Comparison of ENCODE assay signal across 33 cellular contexts in genomic region chr15:62208884-62209283, GRCh38. TPM values are rescaled to one million over a fixed set of nuclear protein-coding genes. Genes with fewer than 3 reads are reported as not detected.
"Had no signal": no experiment of that assay in that cellular context is flagged by ENCODE, and none has a peak within 500 bp of the region (broad histone marks: within the 10 kb centered on the region; RNA-seq: fewer than 3 reads in every experiment).

No MANE protein-coding gene starts in this region.

- H3K36me3 ChIP-seq: left lung, lower lobe of right lung, neutrophil, prostate gland, transverse colon, uterus, WERI-Rb-1 had no signal

- H3K4me1 ChIP-seq: left lung, lower lobe of right lung, prostate gland, transverse colon, uterus had no signal

- ATAC-seq: activated CD4-positive, CD25-positive, alpha-beta regulatory T cell treated with anti-CD3 and anti-CD28 coated beads, Interleukin-2, amount 50 U/mL, for 24 hours; left lung; lower lobe of right lung; sciatic nerve; stimulated activated naive B cell treated with anti-CD40 and anti-IgM and Interleukin-4, amounts not matched to agents 10 μg/mL and 1 μg/mL and 100 μg/mL, for 72 hours; T-helper 17 cell had no signal

- H3K9me3 ChIP-seq: lower lobe of right lung, mucosa of descending colon, prostate gland, uterus had no signal

- H3K27ac ChIP-seq: left lung, lower lobe of right lung, neutrophil, uterus, WERI-Rb-1 had no signal

- H3K27ac Mint-ChIP-seq: activated CD4-positive, alpha-beta memory T cell treated with anti-CD3 and anti-CD28 coated beads for 36 hours; activated CD4-positive, alpha-beta T cell treated with anti-CD3 and anti-CD28 coated beads, Interleukin-2, amount 10 ng/mL, durations not matched to agents 24 days and 14 days; activated T-cell treated with anti-CD3 and anti-CD28 coated beads, Interleukin-2, amount 50 U/mL, for 24 hours; immature natural killer cell; nephron progenitor cell; stimulated activated naive B cell treated with anti-CD40 and anti-IgM and Interleukin-4, amounts not matched to agents 10 μg/mL and 1 μg/mL and 100 μg/mL, for 72 hours; T-helper 17 cell had no signal

- H3K4me3 ChIP-seq: left lung, lower lobe of right lung, mucosa of descending colon, prostate gland, transverse colon, uterus had no signal

- H3K27me3 Mint-ChIP-seq: T-helper 17 cell had no signal

- H3K27me3 ChIP-seq: left lung, neutrophil, transverse colon, uterus had no signal

- DNase-seq: activated CD4-positive, alpha-beta memory T cell treated with anti-CD3 and anti-CD28 coated beads for 36 hours; activated CD4-positive, alpha-beta T cell treated with anti-CD3 and anti-CD28 coated beads, Interleukin-2, amount 10 ng/mL, durations not matched to agents 24 days and 14 days; activated CD8-positive, alpha-beta memory T cell treated with anti-CD3 and anti-CD28 coated beads, Interleukin-2, amount 50 U/mL, for 48 hours; activated gamma-delta T cell; activated naive CD4-positive, alpha-beta T cell treated with anti-CD3 and anti-CD28 coated beads, Interleukin-2, amount 50 U/mL, for 16 hours; activated T-cell treated with anti-CD3 and anti-CD28 coated beads, Interleukin-2, amount 50 U/mL, for 24 hours; amniotic stem cell; central memory CD4-positive, alpha-beta T cell; dermis blood vessel endothelial cell; effector CD4-positive, alpha-beta T cell; foreskin fibroblast; head of caudate nucleus; hypothalamus; immature natural killer cell; left lung; lower lobe of right lung; nephron progenitor cell; retina; stimulated activated CD4-positive, alpha-beta T cell treated with anti-CD3 and anti-CD28 coated beads, Interleukin-1b, Interleukin-23, amount 100 ng/mL, for 48 hours; stimulated activated CD4-positive, alpha-beta T cell treated with anti-CD3 and anti-CD28 coated beads, Interleukin-4, amount 100 ng/mL, for 4 hours; stimulated activated naive B cell treated with anti-CD40 and anti-IgM and Interleukin-4, amounts not matched to agents 10 μg/mL and 1 μg/mL and 100 μg/mL, for 72 hours; T-helper 17 cell; T1000; uterus; WERI-Rb-1 had no signal

- H3K36me3 Mint-ChIP-seq: activated CD4-positive, alpha-beta memory T cell treated with anti-CD3 and anti-CD28 coated beads for 36 hours; immature natural killer cell had no signal

- H3K4me3 Mint-ChIP-seq: activated CD4-positive, alpha-beta memory T cell treated with anti-CD3 and anti-CD28 coated beads for 36 hours; activated CD4-positive, alpha-beta T cell treated with anti-CD3 and anti-CD28 coated beads, Interleukin-2, amount 10 ng/mL, durations not matched to agents 24 days and 14 days; activated T-cell treated with anti-CD3 and anti-CD28 coated beads, Interleukin-2, amount 50 U/mL, for 24 hours; immature natural killer cell; nephron progenitor cell; stimulated activated naive B cell treated with anti-CD40 and anti-IgM and Interleukin-4, amounts not matched to agents 10 μg/mL and 1 μg/mL and 100 μg/mL, for 72 hours; T-helper 17 cell had no signal

- H3K4me1 Mint-ChIP-seq: immature natural killer cell; nephron progenitor cell; stimulated activated naive B cell treated with anti-CD40 and anti-IgM and Interleukin-4, amounts not matched to agents 10 μg/mL and 1 μg/mL and 100 μg/mL, for 72 hours had no signal

RNA-seq across cellular contexts. Expression of gene C2CD4B, which starts 43.8 kb away (rescaled TPM):
- total RNA-seq: astrocyte, osteocyte had no signal
- polyA plus RNA-seq: immature natural killer cell had no signal
